In genomic region chr3:195994343-195994742, GRCh38 we compare ENCODE assay signal across 8 cellular contexts.
DNase-seq lines count a peak whose midpoint lies in the region; ATAC-seq and TF ChIP-seq lines count a peak whose summit lies in the region.
"Not testable (repeated sequence)": the region's sequence is repeated elsewhere in the genome, so short reads cannot be mapped to it uniquely, and the experiment has no call there.

No MANE protein-coding gene starts in this region.

- POLR2A ChIA-PET in activated CD4-positive, alpha-beta T cell treated with anti-CD3 and anti-CD28 coated beads, Interleukin-2, amount 10 ng/mL, durations not matched to agents 7 days and 5 days (lab: Charles Lee) = not testable (repeated sequence)

- H3K27ac ChIP-seq in transverse colon = not testable (repeated sequence)

- TF ChIP-seq POLR2A in transverse colon (IDR thresholded peaks at IDR 0.05) = not testable (repeated sequence)

- not testable (repeated sequence) for H3K4me3 Mint-ChIP-seq in activated CD4-positive, alpha-beta T cell treated with anti-CD3 and anti-CD28 coated beads, Interleukin-2, amount 10 ng/mL, durations not matched to agents 7 days and 5 days; memory B cell

- CTCF ChIA-PET in activated CD4-positive, alpha-beta T cell treated with anti-CD3 and anti-CD28 coated beads, Interleukin-2, amount 10 ng/mL, durations not matched to agents 7 days and 5 days (lab: Charles Lee) = interaction anchor here (0.7 kb wide), 1 partner anchor 55 kb away, joined by 3 read pairs; no protein-coding TSS in a partner anchor

- not testable (repeated sequence) for H3K27me3 ChIP-seq in transverse colon

- H3K9me3 ChIP-seq in transverse colon = not testable (repeated sequence)

- H3K4me3 ChIP-seq in transverse colon = not testable (repeated sequence)

- not testable (repeated sequence) for H3K9me3 Mint-ChIP-seq in activated CD4-positive, alpha-beta T cell treated with anti-CD3 and anti-CD28 coated beads, Interleukin-2, amount 10 ng/mL, durations not matched to agents 7 days and 5 days; memory B cell

- not testable (repeated sequence) for H3K36me3 Mint-ChIP-seq in activated CD4-positive, alpha-beta T cell treated with anti-CD3 and anti-CD28 coated beads, Interleukin-2, amount 10 ng/mL, durations not matched to agents 7 days and 5 days (ENCODE audit: low read depth); memory B cell

- not testable (repeated sequence) for TF ChIP-seq EP300 in transverse colon (IDR thresholded peaks at IDR 0.05; ENCODE audit: low read depth)

- H3K27ac Mint-ChIP-seq in activated CD4-positive, alpha-beta T cell treated with anti-CD3 and anti-CD28 coated beads, Interleukin-2, amount 10 ng/mL, durations not matched to agents 7 days and 5 days; memory B cell: not testable (repeated sequence)

- in situ Hi-C loops in transverse colon (cut with MboI; ENCODE audit: low pct_ligation_motif_present in 1 of 4, low pct_unique_long_range_greater_than_20kb in 1 of 4, low sequenced_read_pairs in 3 of 4) = not testable (repeated sequence)

- H3K36me3 ChIP-seq in transverse colon = not testable (repeated sequence)

- 13% methylated on average over 3 of the region's 14 CpGs; no CpG with 5 or more reads in 1 of the 2 donors for WGBS in transverse colon (ENCODE audit: low coverage in 1 of 2), 2 donors

- not testable (repeated sequence) for ATAC-seq in memory B cell (ENCODE audit: low read depth)

- not testable (repeated sequence) for H3K27me3 Mint-ChIP-seq in activated CD4-positive, alpha-beta T cell treated with anti-CD3 and anti-CD28 coated beads, Interleukin-2, amount 10 ng/mL, durations not matched to agents 7 days and 5 days; memory B cell

- not testable (repeated sequence) for H3K4me1 ChIP-seq in transverse colon

- H3K4me1 Mint-ChIP-seq in activated CD4-positive, alpha-beta T cell treated with anti-CD3 and anti-CD28 coated beads, Interleukin-2, amount 10 ng/mL, durations not matched to agents 7 days and 5 days; memory B cell: not testable (repeated sequence)

- intact Hi-C loops in transverse colon (cut with DNase I; ENCODE audit: low total_unique reads) = not testable (repeated sequence)

- peak; percentile 33 for DNase-seq in EL
- peak; percentile 15 for DNase-seq in NCI-H460 (ENCODE audit: extremely low read depth, low read depth)
- DNase-seq in activated CD4-positive, alpha-beta T cell treated with anti-CD3 and anti-CD28 coated beads, Interleukin-2, amount 10 ng/mL, durations not matched to agents 7 days and 5 days = peak; percentile 62
- DNase-seq in activated naive CD8-positive, alpha-beta T cell treated with anti-CD3 and anti-CD28 coated beads, Interleukin-2, amount 50 U/mL, for 16 hours (ENCODE audit: low read depth, low spot score) = peak; percentile 29
- DNase-seq in fibroblast of peridontal ligament (ENCODE audit: extremely low read depth) = peak; percentile 28
- peak; percentile 28 to 58 for DNase-seq in memory B cell (ENCODE audit: low spot score in 2 of 2)
- peak; percentile 10 to 36 for DNase-seq in stimulated activated CD4-positive, alpha-beta T cell treated with anti-CD3 and anti-CD28 coated beads, Interleukin-1b, Interleukin-23, amount 100 ng/mL, for 1 hour (ENCODE audit: low read depth in 2 of 2)
- DNase-seq in transverse colon = peak; percentile 52

- TF ChIP-seq CTCF in transverse colon (IDR thresholded peaks at IDR 0.05) = peak in 4 of 5 experiments; percentile 32 to 51 (median 46)
